Comparison of ENCODE assay signal across 8 cellular contexts in genomic region chr10:100653957-100654834, GRCh38.
DNase-seq lines count a peak whose midpoint lies in the region; ATAC-seq and TF ChIP-seq lines count a peak whose summit lies in the region.

No MANE protein-coding gene starts in this region.

- H3K27me3 Mint-ChIP-seq in activated B cell treated with CpG ODN at 0.5 μM for 24 hours = peaks cover 62% of the 10 kb centered on the region

- peak; percentile 28 for ATAC-seq in activated B cell treated with CpG ODN at 0.5 μM for 24 hours (ENCODE audit: low read depth)
- no peak for ATAC-seq in GM21723 (IDR thresholded peaks at IDR 0.05; ENCODE audit: unreplicated experiment)
- ATAC-seq in HG02840 (IDR thresholded peaks at IDR 0.05; ENCODE audit: low FRiP score, unreplicated experiment) = no peak
- ATAC-seq in GM21619 (IDR thresholded peaks at IDR 0.05; ENCODE audit: unreplicated experiment) = no peak

- POLR2A ChIA-PET in activated B cell treated with CpG ODN at 0.5 μM for 24 hours (lab: Charles Lee) = no interaction called here

- peak overlapping the region; percentile 70 for H3K4me3 Mint-ChIP-seq in activated B cell treated with CpG ODN at 0.5 μM for 24 hours

- H3K9me3 Mint-ChIP-seq in activated B cell treated with CpG ODN at 0.5 μM for 24 hours = peaks cover 2% of the 10 kb centered on the region

- CTCF ChIA-PET in activated B cell treated with CpG ODN at 0.5 μM for 24 hours (lab: Charles Lee) = no interaction called here

- H3K4me3 ChIP-seq in fibroblast of the aortic adventitia (ENCODE audit: low read depth, low read length) = peak overlapping the region; percentile 17

- peak; percentile 7 for DNase-seq in NCI-H345 (lab: John Stamatoyannopoulos, UW)
- no peak for DNase-seq in NCI-H345 treated with DMSO at 0.1 percent for 48 hours (lab: John Stamatoyannopoulos, UW; ENCODE audit: unreplicated experiment)
- DNase-seq in activated B cell treated with CpG ODN at 0.5 μM for 24 hours = no peak
- DNase-seq in fibroblast of the aortic adventitia (ENCODE audit: low read depth) = peak; percentile 35
- peak; percentile 17 to 26 for DNase-seq in stimulated activated CD8-positive, alpha-beta memory T cell treated with anti-CD3 and anti-CD28 coated beads, Interleukin-15, amount 100 ng/mL, for 4 hours (ENCODE audit: low read depth in 2 of 2)

- no peaks in the 10 kb centered on the region for H3K36me3 Mint-ChIP-seq in activated B cell treated with CpG ODN at 0.5 μM for 24 hours (ENCODE audit: low read depth)

- no peak for TF ChIP-seq CTCF in activated B cell treated with CpG ODN at 0.5 μM for 24 hours (IDR thresholded peaks at IDR 0.05)
- TF ChIP-seq CTCF in fibroblast of the aortic adventitia (IDR thresholded peaks at IDR 0.05; ENCODE audit: insufficient read depth, low read length) = no peak

- H3K4me1 Mint-ChIP-seq in activated B cell treated with CpG ODN at 0.5 μM for 24 hours = peaks cover 25% of the 10 kb centered on the region

- H3K27ac Mint-ChIP-seq in activated B cell treated with CpG ODN at 0.5 μM for 24 hours = no peak overlapping the region

- intact Hi-C loops in activated B cell treated with CpG ODN at 0.5 μM for 24 hours (cut with micrococcal nuclease) = loop anchor here (5.0 to 10.0 kb wide), 2 partner anchors 93 to 571 kb away; partner anchors contain the start of genes LBX1 and PAX2

Comparison
In these comparisons a context has a peak if more than half of its experiments do, and no peak if none do; other contexts are left out.
1. DNase-seq: peak in NCI-H345 (single experiment), fibroblast of the aortic adventitia (single experiment) and stimulated activated CD8-positive, alpha-beta memory T cell treated with anti-CD3 and anti-CD28 coated beads, Interleukin-15, amount 100 ng/mL, for 4 hours (2 of 2); none in NCI-H345 treated with DMSO at 0.1 percent for 48 hours (single experiment) and activated B cell treated with CpG ODN at 0.5 μM for 24 hours (single experiment).